ENCODE assay signal across 15 cellular contexts in genomic region chr11:15845261-15845660, GRCh38.
DNase-seq lines count a peak whose midpoint lies in the region; ATAC-seq and TF ChIP-seq lines count a peak whose summit lies in the region.
"Had no signal": no experiment of that assay in that cellular context is flagged by ENCODE, and none has a peak within 500 bp of the region (broad histone marks: within the 10 kb centered on the region; RNA-seq: fewer than 3 reads in every experiment).

No MANE protein-coding gene starts in this region.

- CTCF ChIA-PET in PC-3 (lab: Charles Lee), result no interaction called here

- H3K36me3 ChIP-seq in PC-3 (ENCODE audit: low read depth, low read length), result no peaks in the 10 kb centered on the region
- no peaks in the 10 kb centered on the region for H3K36me3 ChIP-seq in aorta (ENCODE audit: control insufficient read depth in 1 of 2, insufficient read depth in 2 of 2, low read length in 1 of 2)

- H3K27ac ChIP-seq in dorsolateral prefrontal cortex (peak overlapping the region in 38 of 59 donors; percentile 4 to 80 (median 60)), PC-3 (ENCODE audit: low read length) (no peak overlapping the region), aorta (ENCODE audit: low read depth in 1 of 2, low read length in 2 of 2) (no peak overlapping the region)

- H2AFZ ChIP-seq in PC-3 (ENCODE audit: low read length), result no peak overlapping the region

- intact Hi-C loops in dorsolateral prefrontal cortex (cut with DNase I), result loop anchor here in 1 of 2 donors (2.0 kb wide), 1 partner anchor 26 kb away; no protein-coding TSS in a partner anchor
- intact Hi-C loops in PC-3 (cut with micrococcal nuclease), result no loop called here
- intact Hi-C loops in aorta (cut with DNase I), result no loop called here

- H3K9me2 ChIP-seq in PC-3 (replicated peaks; ENCODE audit: low read length), result no peaks in the 10 kb centered on the region

- H3K36me3 Mint-ChIP-seq in nephron progenitor cell (ENCODE audit: low read depth), result no peaks in the 10 kb centered on the region
- H3K36me3 Mint-ChIP-seq: naive B cell had no signal

- H3K4me2 ChIP-seq in PC-3 (ENCODE audit: low read length), result no peak overlapping the region

- no peak overlapping the region for H3K4me3 ChIP-seq in dorsolateral prefrontal cortex
- H3K4me3 ChIP-seq in PC-3 (ENCODE audit: low read length), result no peak overlapping the region
- no peak overlapping the region for H3K4me3 ChIP-seq in aorta (ENCODE audit: low read length in 2 of 2)

- no peaks in the 10 kb centered on the region for H4K20me1 ChIP-seq in PC-3 (ENCODE audit: low read length)

- no peaks in the 10 kb centered on the region for H3F3A ChIP-seq in PC-3 (ENCODE audit: low read length, unreplicated experiment)

- H3K27me3 ChIP-seq in dorsolateral prefrontal cortex (no peaks in the 10 kb centered on the region), PC-3 (ENCODE audit: low read length) (no peaks in the 10 kb centered on the region), aorta (ENCODE audit: control insufficient read depth in 1 of 2, insufficient read depth in 2 of 2, low read length in 1 of 2) (no peaks in the 10 kb centered on the region)

- H3K27me3 Mint-ChIP-seq in nephron progenitor cell (ENCODE audit: low read depth, poor library complexity), result no peaks in the 10 kb centered on the region

- no peaks in the 10 kb centered on the region for H3K79me2 ChIP-seq in PC-3 (ENCODE audit: low read length)

- H3K9me3 ChIP-seq in PC-3 (ENCODE audit: low read length), result no peaks in the 10 kb centered on the region
- no peaks in the 10 kb centered on the region for H3K9me3 ChIP-seq in aorta (ENCODE audit: control insufficient read depth, low read length)

- in situ Hi-C loops in G401 (cut with HindIII; ENCODE audit: low sequenced_read_pairs), result no loop called here

- BruUV-seq in PC-3 (replicated peaks; lab: Mats Ljungman, UMichigan), result no TSS peak

- H3K9me3 Mint-ChIP-seq in nephron progenitor cell, result no peaks in the 10 kb centered on the region
- H3K9me3 Mint-ChIP-seq: T-helper 1 cell treated with Interleukin-12 subunit alpha and Interleukin-12 subunit beta and Interleukin-4 antibody, amounts not matched to agents 30 μg/mL and 1 μg/mL, for 36 hours had no signal

- no peak overlapping the region for H3K9ac ChIP-seq in PC-3 (ENCODE audit: low read length)

- ATAC-seq in PC-3, result no peak
- no peak for ATAC-seq in HG03045 (IDR thresholded peaks at IDR 0.05; ENCODE audit: unreplicated experiment)
- ATAC-seq in aorta (ENCODE audit: low FRiP score), result no peak
- ATAC-seq: left ventricle myocardium superior had no signal

- H3K4me1 ChIP-seq in PC-3 (ENCODE audit: insufficient read depth, low read length) (no peaks in the 10 kb centered on the region), aorta (ENCODE audit: control insufficient read depth in 1 of 2, insufficient read depth in 2 of 2, low read length in 2 of 2) (no peaks in the 10 kb centered on the region)

- TF ChIP-seq CTCF in dorsolateral prefrontal cortex (IDR thresholded peaks at IDR 0.05 in 54 of 56, conservative IDR thresholded peaks at IDR 0.05 in 2 of 56; ENCODE audit: low read depth in 1 of 56, partially characterized antibody in 56 of 56), result peak in 5 of 56 donors; percentile 9 to 27 (median 12)
- TF ChIP-seq CTCF in nephron progenitor cell (IDR thresholded peaks at IDR 0.05), result no peak
- no peak for TF ChIP-seq CTCF in PC-3 (conservative IDR thresholded peaks at IDR 0.05; ENCODE audit: low read depth, low read length)

- H3K27ac Mint-ChIP-seq in nephron progenitor cell, result peak overlapping the region; percentile 73
- H3K27ac Mint-ChIP-seq: naive B cell; T-helper 1 cell treated with Interleukin-12 subunit alpha and Interleukin-12 subunit beta and Interleukin-4 antibody, amounts not matched to agents 30 μg/mL and 1 μg/mL, for 36 hours had no signal

- POLR2A ChIA-PET in PC-3 (lab: Charles Lee; ENCODE audit: unreplicated experiment), result no interaction called here

- H3K4me3 Mint-ChIP-seq in nephron progenitor cell, result no peak overlapping the region
- H3K4me3 Mint-ChIP-seq: naive B cell; T-helper 1 cell treated with Interleukin-12 subunit alpha and Interleukin-12 subunit beta and Interleukin-4 antibody, amounts not matched to agents 30 μg/mL and 1 μg/mL, for 36 hours had no signal

- H3K4me1 Mint-ChIP-seq in nephron progenitor cell, result peaks cover 64% of the 10 kb centered on the region
- H3K4me1 Mint-ChIP-seq: naive B cell had no signal

- DNase-seq in G401 (ENCODE audit: low spot score), result peak; percentile 21
- peak; percentile 51 for DNase-seq in NCI-H345 treated with DMSO at 0.1 percent for 48 hours (lab: John Stamatoyannopoulos, UW; ENCODE audit: unreplicated experiment)
- peak in 9 of 10 donors; percentile 28 to 73 (median 62) for DNase-seq in dorsolateral prefrontal cortex
- DNase-seq in nephron progenitor cell, result peak; percentile 14
- no peak for DNase-seq in T-helper 1 cell
- no peak for DNase-seq in PC-3
- no peak for DNase-seq in aorta
- DNase-seq: activated gamma-delta T cell, Karpas-422, left ventricle myocardium superior, naive B cell, NCI-H1436, NCI-H526 treated with DMSO at 0.1 percent for 48 hours had no signal

Comparison
In these comparisons a context has a peak if more than half of its experiments do, and no peak if none do; other contexts are left out.
1. DNase-seq: peak in G401 (single experiment), NCI-H345 treated with DMSO at 0.1 percent for 48 hours (single experiment), dorsolateral prefrontal cortex (9 of 10) and nephron progenitor cell (single experiment); none in T-helper 1 cell (0 of 5), PC-3 (single experiment) and aorta (0 of 2).
2. H3K27ac ChIP-seq: peak in dorsolateral prefrontal cortex (38 of 59); none in PC-3 (single experiment) and aorta (0 of 2).